Comparison of ENCODE assay signal across 8 cellular contexts in genomic region chr20:38472513-38473352, GRCh38. TPM values are rescaled to one million over a fixed set of nuclear protein-coding genes. Genes with fewer than 3 reads are reported as not detected.
DNase-seq lines count a peak whose midpoint lies in the region; ATAC-seq and FAIRE-seq lines count a peak whose summit lies in the region.

Gene RALGAPB, plus strand, starts transcription at chr20:38472843. Its CDS starts 15,590 bp downstream, at chr20:38488433.

- peak; percentile 90 for ATAC-seq in HG03025 (IDR thresholded peaks at IDR 0.05; ENCODE audit: low FRiP score, unreplicated experiment)
- peak; percentile 99 for ATAC-seq in aorta (ENCODE audit: low FRiP score)

- peak; percentile 98 for FAIRE-seq in GM18507 (lab: Jason Lieb, UNC)

- H3K27ac ChIP-seq in rectal smooth muscle tissue (ENCODE audit: low read depth, low read length) (peak within 1 kb of the TSS; percentile 81), aorta (ENCODE audit: low read depth in 1 of 2, low read length in 2 of 2) (peak within 1 kb of the TSS; percentile 37 to 72)

- intact Hi-C loops in aorta (cut with DNase I): no loop called here

- WGBS in aorta, 2 donors: 0 to 1% methylated on average over 42 to 80 of the region's 80 CpGs

- peaks cover 11% of the 10 kb centered on the region for H3K4me1 ChIP-seq in rectal smooth muscle tissue (ENCODE audit: control insufficient read depth, insufficient read depth, low read length)
- no peaks in the 10 kb centered on the region for H3K4me1 ChIP-seq in aorta (ENCODE audit: control insufficient read depth in 1 of 2, insufficient read depth in 2 of 2, low read length in 2 of 2)

- H3K36me3 ChIP-seq in rectal smooth muscle tissue (ENCODE audit: control insufficient read depth, insufficient read depth, low read length) (no peaks in the 10 kb centered on the region), aorta (ENCODE audit: control insufficient read depth in 1 of 2, insufficient read depth in 2 of 2, low read length in 1 of 2) (no peaks in the 10 kb centered on the region)

- H3K9me3 ChIP-seq in aorta (ENCODE audit: control insufficient read depth, low read length): no peaks in the 10 kb centered on the region

- H3K4me3 ChIP-seq in rectal smooth muscle tissue (ENCODE audit: low read length) (peak within 1 kb of the TSS; percentile 96), aorta (ENCODE audit: low read length in 2 of 2) (peak within 1 kb of the TSS; percentile 84 to 89)

- H3K9ac ChIP-seq in rectal smooth muscle tissue (ENCODE audit: low read length): peak within 1 kb of the TSS; percentile 69

- DNase-seq in GM18507 (ENCODE audit: extremely low spot score, insufficient read length, low read depth) (peak; percentile 94), NCI-H2029 treated with DMSO at 0.1 percent for 48 hours (lab: John Stamatoyannopoulos, UW) (peak; percentile 84), T-helper 9 cell (peak; percentile 97), astrocyte of the hippocampus (ENCODE audit: low read depth, low spot score) (peak; percentile 100), hepatic stellate cell (ENCODE audit: low spot score) (peak; percentile 96), aorta (peak; percentile 99 to 100)

- H3K27me3 ChIP-seq in rectal smooth muscle tissue (ENCODE audit: control insufficient read depth, insufficient read depth, low read length) (no peaks in the 10 kb centered on the region), aorta (ENCODE audit: control insufficient read depth in 1 of 2, insufficient read depth in 2 of 2, low read length in 1 of 2) (no peaks in the 10 kb centered on the region)

RNA-seq across cellular contexts. Expression of gene RALGAPB, which starts in this region (rescaled TPM):
- 10 to 100 TPM; 35.5 to 41.3 TPM for total RNA-seq in aorta
- polyA plus RNA-seq in aorta: 10 to 100 TPM in 1 of 2 donors, 1 to 10 TPM in 1; 5.9 to 12.8 TPM

Comparison
In these comparisons a context has a peak if more than half of its experiments do, and no peak if none do; other contexts are left out.
1. Peak in every context shown above with its lines: DNase-seq, ATAC-seq, H3K4me3 ChIP-seq and H3K27ac ChIP-seq.